8 cellular contexts compared by ENCODE assay signal in the genomic region with DNA sequence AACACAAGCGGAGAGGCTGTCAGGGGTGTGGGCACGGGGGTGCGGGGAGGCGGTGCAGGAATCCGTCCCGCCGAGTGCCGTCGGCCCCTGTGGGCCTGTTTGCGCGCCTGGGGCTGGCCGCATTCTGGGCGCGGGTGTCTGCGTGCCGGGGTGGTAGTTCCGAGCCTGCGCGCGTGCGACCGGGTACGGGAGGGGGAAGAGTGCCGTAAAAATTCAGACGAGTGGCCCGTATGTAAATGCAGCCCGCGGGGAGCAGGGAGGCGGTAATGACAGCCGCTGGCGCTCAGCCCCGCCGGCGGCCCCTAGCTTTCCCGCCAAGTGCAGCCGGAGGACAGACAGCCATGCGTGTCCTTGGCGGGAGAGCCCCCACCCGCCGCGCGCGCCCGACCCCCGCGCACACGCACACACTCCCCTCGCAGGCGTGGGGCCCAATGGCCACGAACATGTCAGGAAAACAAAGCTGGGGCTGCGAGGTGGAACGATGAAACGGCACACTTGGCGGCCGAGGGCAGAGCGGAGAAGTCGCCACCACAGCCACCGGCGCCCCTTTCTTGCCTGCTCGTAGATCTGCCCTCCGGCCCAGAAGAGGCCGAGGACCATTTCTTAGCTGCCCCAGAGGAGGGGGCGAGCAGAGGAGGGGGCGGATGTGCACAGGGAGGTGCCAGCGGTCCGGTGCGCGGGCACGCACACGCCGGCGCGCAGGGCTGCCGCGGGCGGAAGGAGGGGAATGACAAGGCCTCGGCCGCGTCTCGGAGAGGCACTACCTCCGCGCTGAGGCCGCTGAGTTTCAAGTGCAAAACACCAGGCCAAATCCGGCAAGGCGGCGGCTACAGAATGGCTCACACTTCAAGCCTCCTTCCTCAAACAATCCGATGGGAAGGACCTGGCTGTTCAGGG.
DNase-seq lines count a peak whose midpoint lies in the region; ATAC-seq and TF ChIP-seq lines count a peak whose summit lies in the region.

No MANE protein-coding gene starts in this region.

- CTCF ChIA-PET in PC-9 (lab: Charles Lee) = no interaction called here

- TF ChIP-seq CTCF in PC-9 (conservative IDR thresholded peaks at IDR 0.05) (no peak), upper lobe of left lung (IDR thresholded peaks at IDR 0.05) (no peak)

- peak overlapping the region; percentile 92 for H2AFZ ChIP-seq in PC-9

- H3K4me2 ChIP-seq in PC-9 = peak overlapping the region; percentile 98

- WGBS in mesodermal cell (ENCODE audit: insufficient coverage in 2 of 2), 2 experiments = 0 to 1% methylated on average over 55 to 59 of the region's 87 CpGs
- WGBS in upper lobe of left lung, 2 donors = 4% methylated on average over 16 to 75 of the region's 87 CpGs

- ATAC-seq in GM19372 (IDR thresholded peaks at IDR 0.05; ENCODE audit: low read depth, unreplicated experiment) (peak; percentile 57), HG03439 (IDR thresholded peaks at IDR 0.05; ENCODE audit: unreplicated experiment) (peak; percentile 72), upper lobe of left lung (ENCODE audit: low FRiP score in 2 of 2) (peak in 1 of 2 donors; percentile 52)

- TF ChIP-seq EP300 in upper lobe of left lung (IDR thresholded peaks at IDR 0.05) = no peak

- TF ChIP-seq POLR2A in upper lobe of left lung (IDR thresholded peaks at IDR 0.05) = no peak

- H3K4me3 ChIP-seq in PC-9 = peak overlapping the region; percentile 77
- peak overlapping the region; percentile 44 for H3K4me3 ChIP-seq in mesodermal cell (ENCODE audit: extremely low read depth, insufficient read depth, low read length, poor library complexity, severe bottlenecking)
- peak overlapping the region in 3 of 4 donors; percentile 26 to 50 (median 42) for H3K4me3 ChIP-seq in upper lobe of left lung

- H3K9me3 ChIP-seq in PC-9 (ENCODE audit: insufficient read depth, low read depth) (no peaks in the 10 kb centered on the region), mesodermal cell (ENCODE audit: control insufficient read depth, low read length) (no peaks in the 10 kb centered on the region), upper lobe of left lung (no peaks in the 10 kb centered on the region)

- intact Hi-C loops in PC-9 (cut with micrococcal nuclease; ENCODE audit: unreplicated experiment) = loop anchor here (1.0 to 10.0 kb wide), 4 partner anchors 13 to 533 kb away; a partner anchor contains a TSS

- peaks cover 8% of the 10 kb centered on the region for H3F3A ChIP-seq in PC-9 (ENCODE audit: insufficient read depth, low read depth)

- H3K36me3 ChIP-seq in PC-9 (ENCODE audit: low read depth) (no peaks in the 10 kb centered on the region), mesodermal cell (ENCODE audit: control insufficient read depth, insufficient read depth, low read length) (no peaks in the 10 kb centered on the region), upper lobe of left lung (no peaks in the 10 kb centered on the region)

- H3K79me2 ChIP-seq in PC-9 (ENCODE audit: low read depth) = no peaks in the 10 kb centered on the region

- H3K27me3 ChIP-seq in PC-9 (ENCODE audit: insufficient read depth, low read depth) = no peaks in the 10 kb centered on the region
- peaks cover 0 to 81% (median 42%) of the 10 kb centered on the region in 4 donors for H3K27me3 ChIP-seq in upper lobe of left lung

- H3K4me1 ChIP-seq in PC-9 (replicated peaks; ENCODE audit: insufficient read depth) (peaks cover 10% of the 10 kb centered on the region), mesodermal cell (ENCODE audit: control insufficient read depth, insufficient read depth, low read length, poor library complexity, severe bottlenecking) (no peaks in the 10 kb centered on the region), upper lobe of left lung (peaks cover 21 to 23% (median 22%) of the 10 kb centered on the region in 4 donors)

- peak overlapping the region; percentile 79 for H3K27ac ChIP-seq in PC-9
- H3K27ac ChIP-seq in mesodermal cell (ENCODE audit: low read depth, low read length, severe bottlenecking) = no peak overlapping the region
- no peak overlapping the region for H3K27ac ChIP-seq in upper lobe of left lung

- H4K20me1 ChIP-seq in PC-9 (ENCODE audit: insufficient read depth) = no peaks in the 10 kb centered on the region

- no peaks in the 10 kb centered on the region for H3K9me2 ChIP-seq in PC-9 (ENCODE audit: insufficient read depth)

- peak; percentile 44 for DNase-seq in DMS153 (lab: John Stamatoyannopoulos, UW)
- peak in 1 of 2 experiments; percentile 72 for DNase-seq in PC-9
- DNase-seq in cerebellum (ENCODE audit: low spot score) = peak; percentile 83
- DNase-seq in upper lobe of left lung = peak in 1 of 2 donors; percentile 82
- DNase-seq in AG08395 (ENCODE audit: low spot score) = no peak

- POLR2A ChIA-PET in PC-9 (lab: Charles Lee; ENCODE audit: unreplicated experiment) = interaction anchor here (0.5 to 2.2 kb wide), 7 partner anchors 14 to 1128 kb away, joined by 3 to 29 read pairs (median 6); no protein-coding TSS in a partner anchor

- BruUV-seq in PC-9 (replicated peaks; lab: Mats Ljungman, UMichigan) = no TSS peak
